19 cellular contexts compared by ENCODE assay signal in genomic region chr10:75265856-75266255, GRCh38. TPM values are rescaled to one million over a fixed set of nuclear protein-coding genes. Genes with fewer than 3 reads are reported as not detected.
DNase-seq lines count a peak whose midpoint lies in the region; ATAC-seq, FAIRE-seq and TF ChIP-seq lines count a peak whose summit lies in the region.
"Had no signal": no experiment of that assay in that cellular context is flagged by ENCODE, and none has a peak within 500 bp of the region (broad histone marks: within the 10 kb centered on the region; RNA-seq: fewer than 3 reads in every experiment).

No MANE protein-coding gene starts in this region.

- no peaks in the 10 kb centered on the region for H4K20me1 ChIP-seq in K562 (replicated peaks; ENCODE audit: control insufficient read depth, insufficient read depth, low read length)
- H4K20me1 ChIP-seq: BLaER1 treated with 17β-estradiol and CSF1 and Interleukin-3, amounts not matched to agents 10 nM and 100 nM had no signal

- ATAC-seq in K562 (peak; percentile 12; the same call in 1 of the 3 replicates), GM18519 (IDR thresholded peaks at IDR 0.05; ENCODE audit: low FRiP score, unreplicated experiment) (no peak)

- BruUV-seq in K562 (replicated peaks; lab: Mats Ljungman, UMichigan) = no TSS peak

- no peak overlapping the region for H2AFZ ChIP-seq in K562 (ENCODE audit: low read depth, low read length)

- peaks cover 0 to 8% of the 10 kb centered on the region in 2 experiments; a peak in 2 of 5 replicates for H3K4me1 ChIP-seq in K562 (replicated peaks in 1 of 2; ENCODE audit: control insufficient read depth in 2 of 2, insufficient read depth in 2 of 2, low read length in 2 of 2)
- H3K4me1 ChIP-seq: HAP-1 had no signal

- DNase-seq in NCI-H524 (lab: John Stamatoyannopoulos, UW) (peak; percentile 24 to 59), NCI-H524 treated with DMSO at 0.1 percent for 48 hours (lab: John Stamatoyannopoulos, UW) (no peak), K562 (ENCODE audit: extremely low read depth in 1 of 4, low spot score in 3 of 4) (no peak), left kidney (ENCODE audit: low read depth, low spot score) (peak; percentile 66), NCI-H2081 treated with DMSO at 0.1 percent for 48 hours (lab: John Stamatoyannopoulos, UW) (no peak)
- no peak for DNase-seq in activated CD4-positive, CD25-positive, alpha-beta regulatory T cell (lab: John Stamatoyannopoulos, UW)
- DNase-seq: AML-193; CD4-positive, alpha-beta T cell; DMS153; DMS79 treated with DMSO at 0.1 percent for 48 hours; EL; GOT3 had no signal

- H3K36me3 ChIP-seq in K562 (ENCODE audit: control insufficient read depth, insufficient read depth, low read length) = no peaks in the 10 kb centered on the region
- H3K36me3 ChIP-seq: BLaER1 treated with 17β-estradiol and CSF1 and Interleukin-3, amounts not matched to agents 10 nM and 100 nM; HAP-1 had no signal

- H3K27me3 ChIP-seq in K562 (ENCODE audit: control insufficient read depth in 2 of 2, insufficient read depth in 2 of 2, low read length in 2 of 2) = peaks cover 15 to 33% of the 10 kb centered on the region in 2 experiments; a peak in 4 of 5 replicates
- H3K27me3 ChIP-seq: BLaER1 treated with 17β-estradiol and CSF1 and Interleukin-3, amounts not matched to agents 10 nM and 100 nM had no signal

- CTCF ChIA-PET in K562 (lab: Yijun Ruan, JAX; ENCODE audit: low intra/inter-chr PET ratio) = no interaction called here

- H3K4me3 ChIP-seq in K562 = no peak overlapping the region
- H3K4me3 ChIP-seq: BLaER1 treated with 17β-estradiol and CSF1 and Interleukin-3, amounts not matched to agents 10 nM and 100 nM; HAP-1 had no signal

- no peak for TF ChIP-seq CTCF in K562 (IDR thresholded peaks at IDR 0.05 in 2 of 3, conservative IDR thresholded peaks at IDR 0.05 in 1 of 3; ENCODE audit: insufficient read depth in 2 of 3, low read depth in 1 of 3, low read length in 3 of 3)

- no peaks in the 10 kb centered on the region for H3K9me1 ChIP-seq in K562 (ENCODE audit: control insufficient read depth, insufficient read depth, low read length)

- H3K9me3 ChIP-seq in K562 (replicated peaks; ENCODE audit: control insufficient read depth, insufficient read depth, low read depth, low read length) = peaks cover 2% of the 10 kb centered on the region; the same call in 1 of the 2 replicates
- H3K9me3 ChIP-seq: HAP-1 had no signal

- no peak overlapping the region for H3K9ac ChIP-seq in K562 (ENCODE audit: insufficient read depth in 1 of 2, low read depth in 2 of 2, low read length in 2 of 2)
- H3K9ac ChIP-seq: BLaER1 treated with 17β-estradiol and CSF1 and Interleukin-3, amounts not matched to agents 10 nM and 100 nM had no signal

- no peak for FAIRE-seq in K562 (lab: Jason Lieb, UNC)
- FAIRE-seq: G401.6, GM12891, GM19239 had no signal

- H3K79me2 ChIP-seq in K562 (ENCODE audit: control insufficient read depth, insufficient read depth, low read length) = no peaks in the 10 kb centered on the region

- no peak for TF ChIP-seq RAD21 in K562 (CRISPR knock-in tag; conservative IDR thresholded peaks at IDR 0.05 in 1 of 2, IDR thresholded peaks at IDR 0.05 in 1 of 2)

- no peak for TF ChIP-seq POLR2A in K562 (conservative IDR thresholded peaks at IDR 0.05)

- whole genome bisulfite sequencing in K562 (ENCODE audit: insufficient coverage, low coverage, missing lambda C conversion rate) = 15% methylated on average over 6 of the region's 6 CpGs

- intact Hi-C loops in K562 (cut with micrococcal nuclease) = no loop called here

- no peak for TF ChIP-seq EP300 in K562 (IDR thresholded peaks at IDR 0.05; ENCODE audit: low read length)

- H3K4me2 ChIP-seq in K562 (ENCODE audit: insufficient read depth, low read length) = no peak overlapping the region
- H3K4me2 ChIP-seq: BLaER1 treated with 17β-estradiol and CSF1 and Interleukin-3, amounts not matched to agents 10 nM and 100 nM had no signal

- no peak overlapping the region for H3K27ac ChIP-seq in K562 (ENCODE audit: extremely low read depth, low read depth, low read length)
- H3K27ac ChIP-seq: 22Rv1; BLaER1 treated with 17β-estradiol and CSF1 and Interleukin-3, amounts not matched to agents 10 nM and 100 nM had no signal

- POLR2A ChIA-PET in K562 (lab: Yijun Ruan, JAX) = no interaction called here

- in situ Hi-C loops in K562 (cut with MboI) = no loop called here

TF ChIP-seq in K562, 482 proteins besides CTCF, POLR2A, EP300 and RAD21:
- TF ChIP-seq ZKSCAN8 (CRISPR knock-in tag; IDR thresholded peaks at IDR 0.05) (no peak), TEAD2 (tag; IDR thresholded peaks at IDR 0.05) (no peak), KDM5B (IDR thresholded peaks at IDR 0.05; ENCODE audit: insufficient replicate concordance, low read depth, low read length) (no peak), IRF1 (CRISPR knock-in tag; IDR thresholded peaks at IDR 0.05; ENCODE audit: borderline replicate concordance) (no peak), PREB (CRISPR knock-in tag; IDR thresholded peaks at IDR 0.05) (no peak), JUNB (CRISPR knock-in tag; conservative IDR thresholded peaks at IDR 0.05) (no peak)

RNA-seq across cellular contexts. Expression of gene COMTD1, which starts 30.1 kb away (rescaled TPM):
- total RNA-seq in K562 (2011; cell fraction: chromatin; rRNA removed; ENCODE audit: low replicate concordance) = 9.9 and 40.2 TPM in 2 replicates
- total RNA-seq in K562 (2011; cell fraction: nucleolus; rRNA removed) = 75.5 and 100 TPM in 2 replicates
- total RNA-seq in K562 (2011; cell fraction: nucleoplasm; rRNA removed) = 30.5 and 32.2 TPM in 2 replicates
- total RNA-seq in K562 (2014; rRNA removed) (112 and 115 TPM in 2 replicates), K562 (2014; rRNA removed; fragmentation: Illumina TruSeq; extraction: Trizol) (3.2 and 5.0 TPM in 2 replicates), K562 (2015; rRNA removed; fragmentation: Illumina TruSeq; extraction: Trizol) (18.5 and 21.3 TPM in 2 replicates), K562 (2021) (79.9 and 82.9 TPM in 2 replicates)
- polyA plus RNA-seq in K562 (2011; rRNA removed) (13.7 and 19.5 TPM in 2 replicates), K562 (2014; fragmentation: Illumina TruSeq; extraction: Trizol) (4.0 and 11.3 TPM in 2 replicates), K562 (2014; fragmentation: Nextera tagmentation; extraction: Ambion mirVana) (1 to 10 TPM in 1 of 2 experiments, under 1 TPM in 1; 0.41 to 1.4 TPM), K562 (2014; rRNA removed) (89.4 and 98.3 TPM in 2 replicates)
- polyA plus RNA-seq in K562 (2011; cell fraction: cytosol; rRNA removed) = 22.6 and 106 TPM in 2 replicates
- 73.7 and 157 TPM in 2 replicates for polyA plus RNA-seq in K562 (2011; cell fraction: nucleus; rRNA removed)
- polyA plus RNA-seq in K562 (2012) = 39.2 and 59.3 TPM in 2 replicates
- polyA minus RNA-seq in K562 (2011; rRNA and poly(A)+ RNA removed) = 1.0 and 2.8 TPM in 2 replicates
- polyA minus RNA-seq in K562 (2011; cell fraction: cytosol; rRNA and poly(A)+ RNA removed) = 9.5 and 13.7 TPM in 2 replicates
- 17.2 and 17.6 TPM in 2 replicates for polyA minus RNA-seq in K562 (2011; cell fraction: nucleus; rRNA and poly(A)+ RNA removed)

RNA-seq across cellular contexts. Expression of gene VDAC2, which starts 55.3 kb away (rescaled TPM):
- 126 and 193 TPM in 2 replicates for total RNA-seq in K562 (2011; cell fraction: chromatin; rRNA removed; ENCODE audit: low replicate concordance)
- 95.3 and 108 TPM in 2 replicates for total RNA-seq in K562 (2011; cell fraction: nucleolus; rRNA removed)
- 134 and 160 TPM in 2 replicates for total RNA-seq in K562 (2011; cell fraction: nucleoplasm; rRNA removed)
- total RNA-seq in K562 (2014; rRNA removed) = 188 and 201 TPM in 2 replicates
- total RNA-seq in K562 (2014; rRNA removed; fragmentation: Illumina TruSeq; extraction: Trizol) = 450 and 500 TPM in 2 replicates
- total RNA-seq in K562 (2015; rRNA removed; fragmentation: Illumina TruSeq; extraction: Trizol) = 331 and 336 TPM in 2 replicates
- 398 and 422 TPM in 2 replicates for total RNA-seq in K562 (2021)
- polyA plus RNA-seq in K562 (2011; rRNA removed) = 139 and 166 TPM in 2 replicates
- 67.4 and 154 TPM in 2 replicates for polyA plus RNA-seq in K562 (2011; cell fraction: cytosol; rRNA removed)
- 117 and 202 TPM in 2 replicates for polyA plus RNA-seq in K562 (2011; cell fraction: nucleus; rRNA removed)
- 354 and 375 TPM in 2 replicates for polyA plus RNA-seq in K562 (2012)
- 379 and 424 TPM in 2 replicates for polyA plus RNA-seq in K562 (2014; fragmentation: Illumina TruSeq; extraction: Trizol)
- polyA plus RNA-seq in K562 (2014; fragmentation: Nextera tagmentation; extraction: Ambion mirVana) = 100 to 1,000 TPM; 208 to 250 TPM
- polyA plus RNA-seq in K562 (2014; rRNA removed) = 198 and 219 TPM in 2 replicates
- polyA minus RNA-seq in K562 (2011; rRNA and poly(A)+ RNA removed) = 177 and 198 TPM in 2 replicates
- polyA minus RNA-seq in K562 (2011; cell fraction: cytosol; rRNA and poly(A)+ RNA removed) = 116 and 122 TPM in 2 replicates
- polyA minus RNA-seq in K562 (2011; cell fraction: nucleus; rRNA and poly(A)+ RNA removed) = 47.5 and 87.7 TPM in 2 replicates

Comparison
In these comparisons a context has a peak if more than half of its experiments do, and no peak if none do; other contexts are left out.
1. DNase-seq: peak in NCI-H524 (2 of 2) and left kidney (single experiment); none in NCI-H524 treated with DMSO at 0.1 percent for 48 hours (single experiment), K562 (0 of 4), NCI-H2081 treated with DMSO at 0.1 percent for 48 hours (single experiment) and activated CD4-positive, CD25-positive, alpha-beta regulatory T cell (0 of 4).